8 cellular contexts compared by ENCODE assay signal in the genomic region with DNA sequence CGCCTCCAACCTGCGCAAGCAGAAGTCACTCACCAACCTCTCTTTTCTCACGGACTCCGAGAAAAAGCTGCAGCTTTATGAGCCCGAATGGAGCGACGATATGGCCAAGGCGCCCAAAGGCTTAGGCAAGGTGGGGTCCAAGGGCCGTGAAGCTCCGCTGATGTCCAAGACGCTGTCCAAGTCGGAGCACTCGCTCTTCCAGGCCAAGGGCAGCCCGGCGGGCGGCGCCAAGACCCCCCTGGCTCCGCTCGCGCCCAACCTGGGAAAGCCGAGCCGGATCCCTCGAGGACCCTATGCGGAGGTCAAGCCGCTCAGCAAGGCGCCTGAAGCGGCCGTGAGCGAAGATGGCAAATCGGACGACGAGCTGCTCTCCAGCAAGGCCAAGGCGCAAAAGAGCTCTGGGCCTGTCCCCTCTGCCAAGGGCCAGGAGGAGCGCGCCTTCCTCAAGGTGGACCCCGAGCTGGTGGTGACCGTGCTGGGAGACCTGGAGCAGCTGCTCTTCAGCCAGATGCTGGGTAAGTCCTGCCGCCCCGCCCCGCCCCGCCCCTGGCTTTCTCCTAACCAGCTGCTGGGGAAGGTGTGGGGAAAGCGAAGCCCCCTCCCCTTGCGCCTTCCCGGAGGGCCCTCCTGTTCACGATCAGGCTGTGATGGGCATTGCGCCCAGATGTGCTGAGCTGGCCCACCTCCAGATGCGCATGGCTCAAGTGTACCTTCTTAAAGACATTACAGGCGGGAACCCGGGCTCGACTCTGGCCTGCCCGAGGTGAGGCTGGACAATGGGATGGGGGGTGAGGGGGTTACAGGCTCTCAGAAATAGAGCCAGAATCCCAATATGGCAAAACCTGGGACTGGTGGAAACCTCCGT.
DNase-seq lines count a peak whose midpoint lies in the region; ATAC-seq and TF ChIP-seq lines count a peak whose summit lies in the region.

No MANE protein-coding gene starts in this region.

- no peak for TF ChIP-seq EP300 in sigmoid colon (IDR thresholded peaks at IDR 0.05)

- H3K79me2 ChIP-seq in PC-9 (ENCODE audit: low read depth): no peaks in the 10 kb centered on the region

- no peaks in the 10 kb centered on the region for H3K36me3 ChIP-seq in PC-9 (ENCODE audit: low read depth)
- H3K36me3 ChIP-seq in sigmoid colon: no peaks in the 10 kb centered on the region

- peaks cover 5% of the 10 kb centered on the region; the same call in 1 of the 2 replicates for H4K20me1 ChIP-seq in PC-9 (ENCODE audit: insufficient read depth)

- no peaks in the 10 kb centered on the region for H3K4me1 ChIP-seq in PC-9 (replicated peaks; ENCODE audit: insufficient read depth)
- H3K4me1 ChIP-seq in foreskin keratinocyte: peaks cover 3% of the 10 kb centered on the region
- peaks cover 0 to 46% (median 43%) of the 10 kb centered on the region in 4 donors for H3K4me1 ChIP-seq in sigmoid colon

- H3K4me2 ChIP-seq in PC-9: peak overlapping the region; percentile 83

- TF ChIP-seq CTCF in PC-9 (conservative IDR thresholded peaks at IDR 0.05): no peak
- TF ChIP-seq CTCF in foreskin keratinocyte (conservative IDR thresholded peaks at IDR 0.05): no peak
- no peak for TF ChIP-seq CTCF in sigmoid colon (IDR thresholded peaks at IDR 0.05)

- H3K9me3 ChIP-seq in PC-9 (ENCODE audit: insufficient read depth, low read depth): no peaks in the 10 kb centered on the region
- no peaks in the 10 kb centered on the region for H3K9me3 ChIP-seq in sigmoid colon

- DNase-seq in EL (peak; percentile 37), PC-9 (peak in 1 of 2 experiments; percentile 26), foreskin keratinocyte (peak; percentile 12 to 39), sigmoid colon (peak; percentile 72), CD1c-positive myeloid dendritic cell (ENCODE audit: extremely low spot score) (no peak)
- no peak for DNase-seq in activated CD4-positive, CD25-positive, alpha-beta regulatory T cell (lab: John Stamatoyannopoulos, UW)

- no peaks in the 10 kb centered on the region for H3K9me2 ChIP-seq in PC-9 (ENCODE audit: insufficient read depth)

- no TSS peak for BruUV-seq in PC-9 (replicated peaks; lab: Mats Ljungman, UMichigan)

- ATAC-seq in foreskin keratinocyte: no peak
- ATAC-seq in HG03439 (IDR thresholded peaks at IDR 0.05; ENCODE audit: unreplicated experiment): no peak
- ATAC-seq in HG03457 (IDR thresholded peaks at IDR 0.05; ENCODE audit: unreplicated experiment): no peak

- no peak overlapping the region for H3K27ac ChIP-seq in PC-9
- H3K27ac ChIP-seq in foreskin keratinocyte: no peak overlapping the region
- peak overlapping the region; percentile 72 to 78 (median 76) for H3K27ac ChIP-seq in sigmoid colon

- TF ChIP-seq POLR2A in sigmoid colon (IDR thresholded peaks at IDR 0.05): no peak

- intact Hi-C loops in PC-9 (cut with micrococcal nuclease; ENCODE audit: unreplicated experiment) (no loop called here), sigmoid colon (cut with DNase I) (loop anchor here (2.0 to 5.0 kb wide), 4 partner anchors 56 to 117 kb away; no protein-coding TSS in a partner anchor)

- WGBS in sigmoid colon, 2 donors: 9 to 32% methylated on average over 52 of the region's 52 CpGs

- no peak overlapping the region for H2AFZ ChIP-seq in PC-9

- CTCF ChIA-PET in PC-9 (lab: Charles Lee): interaction anchor here (1.1 kb wide), 1 partner anchor 88 kb away, joined by 7 read pairs; no protein-coding TSS in a partner anchor

- H3K4me3 ChIP-seq in PC-9: peak overlapping the region; percentile 55; the same call in 1 of the 2 replicates
- H3K4me3 ChIP-seq in sigmoid colon: peak overlapping the region; percentile 38 to 60 (median 56)

- peaks cover 7% of the 10 kb centered on the region; the same call in 1 of the 2 replicates for H3F3A ChIP-seq in PC-9 (ENCODE audit: insufficient read depth, low read depth)

- H3K27me3 ChIP-seq in PC-9 (ENCODE audit: insufficient read depth, low read depth): peaks cover 5% of the 10 kb centered on the region; the same call in 1 of the 2 replicates
- peaks cover 40% of the 10 kb centered on the region for H3K27me3 ChIP-seq in foreskin keratinocyte
- no peaks in the 10 kb centered on the region for H3K27me3 ChIP-seq in sigmoid colon

- POLR2A ChIA-PET in PC-9 (lab: Charles Lee; ENCODE audit: unreplicated experiment): interaction anchor here (0.7 kb wide), 1 partner anchor 73 kb away, joined by 6 read pairs; no protein-coding TSS in a partner anchor

Comparison
In these comparisons a context has a peak if more than half of its experiments do, and no peak if none do; other contexts are left out.
1. DNase-seq: peak in EL (single experiment), foreskin keratinocyte (2 of 2) and sigmoid colon (single experiment); none in CD1c-positive myeloid dendritic cell (single experiment) and activated CD4-positive, CD25-positive, alpha-beta regulatory T cell (0 of 4).
2. H3K27ac ChIP-seq: peak in sigmoid colon (4 of 4); none in PC-9 (single experiment) and foreskin keratinocyte (single experiment).